Comparison of ENCODE assay signal across 8 cellular contexts in genomic region chr3:69051796-69052566, GRCh38. TPM values are rescaled to one million over a fixed set of nuclear protein-coding genes. Genes with fewer than 3 reads are reported as not detected.
DNase-seq lines count a peak whose midpoint lies in the region; ATAC-seq and TF ChIP-seq lines count a peak whose summit lies in the region.

A gene with protein sequence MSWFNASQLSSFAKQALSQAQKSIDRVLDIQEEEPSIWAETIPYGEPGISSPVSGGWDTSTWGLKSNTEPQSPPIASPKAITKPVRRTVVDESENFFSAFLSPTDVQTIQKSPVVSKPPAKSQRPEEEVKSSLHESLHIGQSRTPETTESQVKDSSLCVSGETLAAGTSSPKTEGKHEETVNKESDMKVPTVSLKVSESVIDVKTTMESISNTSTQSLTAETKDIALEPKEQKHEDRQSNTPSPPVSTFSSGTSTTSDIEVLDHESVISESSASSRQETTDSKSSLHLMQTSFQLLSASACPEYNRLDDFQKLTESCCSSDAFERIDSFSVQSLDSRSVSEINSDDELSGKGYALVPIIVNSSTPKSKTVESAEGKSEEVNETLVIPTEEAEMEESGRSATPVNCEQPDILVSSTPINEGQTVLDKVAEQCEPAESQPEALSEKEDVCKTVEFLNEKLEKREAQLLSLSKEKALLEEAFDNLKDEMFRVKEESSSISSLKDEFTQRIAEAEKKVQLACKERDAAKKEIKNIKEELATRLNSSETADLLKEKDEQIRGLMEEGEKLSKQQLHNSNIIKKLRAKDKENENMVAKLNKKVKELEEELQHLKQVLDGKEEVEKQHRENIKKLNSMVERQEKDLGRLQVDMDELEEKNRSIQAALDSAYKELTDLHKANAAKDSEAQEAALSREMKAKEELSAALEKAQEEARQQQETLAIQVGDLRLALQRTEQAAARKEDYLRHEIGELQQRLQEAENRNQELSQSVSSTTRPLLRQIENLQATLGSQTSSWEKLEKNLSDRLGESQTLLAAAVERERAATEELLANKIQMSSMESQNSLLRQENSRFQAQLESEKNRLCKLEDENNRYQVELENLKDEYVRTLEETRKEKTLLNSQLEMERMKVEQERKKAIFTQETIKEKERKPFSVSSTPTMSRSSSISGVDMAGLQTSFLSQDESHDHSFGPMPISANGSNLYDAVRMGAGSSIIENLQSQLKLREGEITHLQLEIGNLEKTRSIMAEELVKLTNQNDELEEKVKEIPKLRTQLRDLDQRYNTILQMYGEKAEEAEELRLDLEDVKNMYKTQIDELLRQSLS (minus strand): TSS chr3:69052333. CDS start chr3:69052086, 247 bp downstream.

- H3K27me3 ChIP-seq in ascending aorta, result no peaks in the 10 kb centered on the region

- H3K4me3 ChIP-seq in ascending aorta, result peak within 1 kb of the TSS; percentile 72 to 78

- H3K9me3 ChIP-seq in ascending aorta, result no peaks in the 10 kb centered on the region

- DNase-seq in ascending aorta (ENCODE audit: low spot score in 2 of 2) (peak; percentile 90 to 99), hepatic stellate cell (ENCODE audit: low spot score) (peak; percentile 92), sciatic nerve (ENCODE audit: low spot score) (peak; percentile 99), NOMO-1 treated with DMSO at 0.1 percent for 48 hours (lab: John Stamatoyannopoulos, UW; ENCODE audit: unreplicated experiment) (no peak), DMS79 (lab: John Stamatoyannopoulos, UW) (no peak)

- peak; percentile 96 for ATAC-seq in HG02870 (IDR thresholded peaks at IDR 0.05; ENCODE audit: unreplicated experiment)
- ATAC-seq in sciatic nerve, result peak; percentile 99

- peaks cover 20 to 32% of the 10 kb centered on the region in 2 donors for H3K36me3 ChIP-seq in ascending aorta

- peaks cover 3 to 20% of the 10 kb centered on the region in 2 donors for H3K4me1 ChIP-seq in ascending aorta

- TF ChIP-seq CTCF in ascending aorta (IDR thresholded peaks at IDR 0.05), result no peak

- peak within 1 kb of the TSS; percentile 93 to 95 for H3K27ac ChIP-seq in ascending aorta

- intact Hi-C loops in ascending aorta (cut with DNase I) (loop anchor here (1.0 kb wide), 2 partner anchors 28 to 38 kb away; partner anchors contain the start of gene UBA3), sciatic nerve (cut with DNase I) (no loop called here)

- TF ChIP-seq POLR2A in GM15510 (IDR thresholded peaks at IDR 0.05; ENCODE audit: borderline replicate concordance, extremely low read depth, insufficient read length) (peak; percentile 66), Raji (IDR thresholded peaks at IDR 0.05; ENCODE audit: insufficient read depth, low read depth, low read length) (peak; percentile 72)

RNA-seq across cellular contexts. Expression of the gene that starts here (rescaled TPM):
- total RNA-seq in ascending aorta, result 35.2 TPM
- 43.3 TPM for total RNA-seq in sciatic nerve

Comparison
In these comparisons a context has a peak if more than half of its experiments do, and no peak if none do; other contexts are left out.
1. DNase-seq: peak in ascending aorta (2 of 2), hepatic stellate cell (single experiment) and sciatic nerve (single experiment); none in NOMO-1 treated with DMSO at 0.1 percent for 48 hours (single experiment) and DMS79 (single experiment).